In genomic region chr20:44491635-44492395, GRCh38 we compare ENCODE assay signal across 10 cellular contexts. TPM values are rescaled to one million over a fixed set of nuclear protein-coding genes. Genes with fewer than 3 reads are reported as not detected.
DNase-seq lines count a peak whose midpoint lies in the region; ATAC-seq and TF ChIP-seq lines count a peak whose summit lies in the region.
"Had no signal": no experiment of that assay in that cellular context is flagged by ENCODE, and none has a peak within 500 bp of the region (broad histone marks: within the 10 kb centered on the region; RNA-seq: fewer than 3 reads in every experiment).

No MANE protein-coding gene starts in this region.

- H3K27me3 ChIP-seq in BJ (ENCODE audit: control insufficient read depth, insufficient read depth, low read length): no peaks in the 10 kb centered on the region
- H3K27me3 ChIP-seq in PC-9 (ENCODE audit: insufficient read depth, low read depth): no peaks in the 10 kb centered on the region

- no peak overlapping the region for H3K4me3 Mint-ChIP-seq in neural crest cell

- H3K36me3 ChIP-seq in BJ (ENCODE audit: control insufficient read depth, insufficient read depth, low read length) (peaks cover 7% of the 10 kb centered on the region), PC-9 (ENCODE audit: low read depth) (peaks cover 56% of the 10 kb centered on the region)

- H4K20me1 ChIP-seq in PC-9 (ENCODE audit: insufficient read depth): no peaks in the 10 kb centered on the region

- H3K9me3 Mint-ChIP-seq in neural crest cell: no peaks in the 10 kb centered on the region

- peaks cover 32% of the 10 kb centered on the region for H3F3A ChIP-seq in PC-9 (ENCODE audit: insufficient read depth, low read depth)

- DNase-seq in BJ (ENCODE audit: low read depth) (peak; percentile 54), PC-9 (no peak), epithelial cell of prostate (ENCODE audit: low read depth, low spot score) (no peak), neural crest cell (ENCODE audit: low read depth, low spot score) (no peak), NCI-H82 treated with DMSO at 0.1 percent for 48 hours (lab: John Stamatoyannopoulos, UW; ENCODE audit: unreplicated experiment) (no peak), NCI-H1417 treated with DMSO at 0.1 percent for 48 hours (lab: John Stamatoyannopoulos, UW) (no peak)
- DNase-seq: MV-4-11 had no signal

- peaks cover 28% of the 10 kb centered on the region for H3K4me1 ChIP-seq in PC-9 (replicated peaks; ENCODE audit: insufficient read depth)

- BruUV-seq in PC-9 (replicated peaks; lab: Mats Ljungman, UMichigan): no TSS peak

- no peak overlapping the region for H3K4me3 ChIP-seq in BJ (ENCODE audit: low read depth, low read length)
- H3K4me3 ChIP-seq in PC-9: no peak overlapping the region

- H3K4me2 ChIP-seq in PC-9: no peak overlapping the region

- no peaks in the 10 kb centered on the region for H3K36me3 Mint-ChIP-seq in neural crest cell (ENCODE audit: low read depth)

- H3K9me3 ChIP-seq in PC-9 (ENCODE audit: insufficient read depth, low read depth): no peaks in the 10 kb centered on the region

- no peaks in the 10 kb centered on the region for H3K9me2 ChIP-seq in PC-9 (ENCODE audit: insufficient read depth)

- no peak overlapping the region for H2AFZ ChIP-seq in PC-9
- H2AFZ ChIP-seq: parathyroid adenoma had no signal

- 0 out of 2 replicates have a peak, but pooled peaks cover 5% of the 10 kb centered on the region for H3K79me2 ChIP-seq in PC-9 (ENCODE audit: low read depth)
- H3K79me2 ChIP-seq: parathyroid adenoma had no signal

- CTCF ChIA-PET in BJ (lab: Yijun Ruan, JAX): interaction anchor here (1.4 to 2.0 kb wide), 3 partner anchors 16 to 118 kb away, joined by 4 to 5 read pairs (median 4); partner anchors contain the start of gene TTPAL
- CTCF ChIA-PET in PC-9 (lab: Charles Lee): interaction anchor here (0.7 kb wide), 1 partner anchor 730 kb away, joined by 4 read pairs; no protein-coding TSS in a partner anchor

- H3K27ac ChIP-seq in PC-9 (peak overlapping the region; percentile 20; the same call in 1 of the 2 replicates), epithelial cell of prostate (peak overlapping the region; percentile 52)
- H3K27ac ChIP-seq: parathyroid adenoma had no signal

- TF ChIP-seq CTCF in BJ (IDR thresholded peaks at IDR 0.05; ENCODE audit: insufficient read depth, low read depth, low read length) (no peak), PC-9 (conservative IDR thresholded peaks at IDR 0.05) (no peak), neural crest cell (conservative IDR thresholded peaks at IDR 0.05) (no peak)

- intact Hi-C loops in PC-9 (cut with micrococcal nuclease; ENCODE audit: unreplicated experiment): no loop called here

- ATAC-seq in GM21390 (IDR thresholded peaks at IDR 0.05; ENCODE audit: unreplicated experiment): no peak
- ATAC-seq in HG02852 (IDR thresholded peaks at IDR 0.05; ENCODE audit: unreplicated experiment): no peak

- no peaks in the 10 kb centered on the region for H3K27me3 Mint-ChIP-seq in neural crest cell (ENCODE audit: low read depth)

- no peaks in the 10 kb centered on the region for H3K4me1 Mint-ChIP-seq in neural crest cell

- POLR2A ChIA-PET in BJ (lab: Charles Lee): interaction anchor here (0.5 kb wide), 1 partner anchor 240 kb away, joined by 3 read pairs; no protein-coding TSS in a partner anchor
- POLR2A ChIA-PET in PC-9 (lab: Charles Lee; ENCODE audit: unreplicated experiment): no interaction called here

- H3K27ac Mint-ChIP-seq in neural crest cell (ENCODE audit: unreplicated experiment): peak overlapping the region; percentile 35

RNA-seq across cellular contexts. Expression of gene TTPAL, which starts 16.1 kb away (rescaled TPM):
- polyA plus RNA-seq in BJ (2011; rRNA removed): 9.4 and 13.8 TPM in 2 replicates
- 18.0 and 20.6 TPM in 2 replicates for polyA minus RNA-seq in BJ (2011; rRNA and poly(A)+ RNA removed)
- 28.5 and 31.3 TPM in 2 replicates for total RNA-seq in PC-9 (2021)
- 20.6 and 22.3 TPM in 2 replicates for total RNA-seq in neural crest cell

RNA-seq across cellular contexts. Expression of gene SERINC3, which starts 30.1 kb away (rescaled TPM):
- polyA plus RNA-seq in BJ (2011; rRNA removed): 284 and 333 TPM in 2 replicates
- 255 and 406 TPM in 2 replicates for polyA minus RNA-seq in BJ (2011; rRNA and poly(A)+ RNA removed)
- total RNA-seq in PC-9 (2021) (76.0 and 110 TPM in 2 replicates), neural crest cell (31.1 and 32.4 TPM in 2 replicates)
